13 cellular contexts compared by ENCODE assay signal in the genomic region with DNA sequence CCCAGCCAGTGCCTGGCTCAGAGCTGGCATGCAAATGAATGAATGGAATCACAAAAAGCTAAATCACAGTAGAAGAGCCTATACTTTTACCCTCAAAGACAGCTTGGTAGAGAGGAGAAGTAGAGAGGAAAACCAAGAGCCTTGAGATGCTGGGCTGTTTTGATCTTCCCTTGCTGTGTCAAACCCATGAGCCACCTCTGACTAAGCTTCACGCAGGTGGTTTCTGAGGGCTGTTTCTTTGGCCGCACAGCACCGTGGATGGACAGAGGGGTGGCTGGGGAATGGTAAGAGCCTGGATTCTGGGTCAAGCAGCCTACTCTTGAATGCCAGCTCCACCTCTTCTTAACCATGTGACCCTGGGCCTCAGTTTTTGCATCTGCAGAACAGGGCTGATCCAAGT. TPM values are rescaled to one million over a fixed set of nuclear protein-coding genes. Genes with fewer than 3 reads are reported as not detected.
A peak's percentile ranks its signal among the peaks of the same experiment; 100 is the strongest.
DNase-seq lines count a peak whose midpoint lies in the region; ATAC-seq and TF ChIP-seq lines count a peak whose summit lies in the region.
"Had no signal": no experiment of that assay in that cellular context is flagged by ENCODE, and none has a peak within 500 bp of the region (broad histone marks: within the 10 kb centered on the region; RNA-seq: fewer than 3 reads in every experiment).

No MANE protein-coding gene starts in this region.

- no peaks in the 10 kb centered on the region for H3K36me3 ChIP-seq in muscle layer of colon (ENCODE audit: insufficient read depth, low read length)
- H3K36me3 ChIP-seq: esophagus squamous epithelium, prostate gland had no signal

- ATAC-seq in activated T-cell treated with anti-CD3 and anti-CD28 coated beads, Interleukin-2, amount 50 U/mL, for 72 hours (replicated peaks in 1 of 2), result peak; percentile 34 to 39
- ATAC-seq in HG02885 (IDR thresholded peaks at IDR 0.05; ENCODE audit: poor library complexity, unreplicated experiment), result no peak
- no peak for ATAC-seq in HG03442 (IDR thresholded peaks at IDR 0.05; ENCODE audit: unreplicated experiment)
- no peak for ATAC-seq in GM21381 (IDR thresholded peaks at IDR 0.05; ENCODE audit: unreplicated experiment)

- DNase-seq in activated T-cell treated with anti-CD3 and anti-CD28 coated beads, Interleukin-2, amount 50 U/mL, for 72 hours, result peak; percentile 78 to 79
- no peak for DNase-seq in hippocampal formation (lab: John Stamatoyannopoulos, UW)
- DNase-seq: esophagus squamous epithelium, mesendoderm, PC-9 had no signal

- no peaks in the 10 kb centered on the region for H3K9me3 Mint-ChIP-seq in IgD-negative memory B cell
- H3K9me3 Mint-ChIP-seq in activated T-cell treated with anti-CD3 and anti-CD28 coated beads, Interleukin-2, amount 50 U/mL, for 72 hours, result peaks cover under 1% of the 10 kb centered on the region in 2 donors

- H3K27me3 ChIP-seq in muscle layer of colon (ENCODE audit: control insufficient read depth in 1 of 2, insufficient read depth in 2 of 2, low read length in 2 of 2), result no peaks in the 10 kb centered on the region

- peak overlapping the region in 3 of 4 donors; percentile 52 to 79 (median 78) for H3K4me3 Mint-ChIP-seq in IgD-negative memory B cell
- peak overlapping the region; percentile 79 to 84 for H3K4me3 Mint-ChIP-seq in activated T-cell treated with anti-CD3 and anti-CD28 coated beads, Interleukin-2, amount 50 U/mL, for 72 hours

- H3K4me1 ChIP-seq in muscle layer of colon (ENCODE audit: insufficient read depth, low read length), result peaks cover 58% of the 10 kb centered on the region

- H3K27me3 Mint-ChIP-seq in IgD-negative memory B cell, result peaks cover 6% of the 10 kb centered on the region
- no peaks in the 10 kb centered on the region for H3K27me3 Mint-ChIP-seq in activated T-cell treated with anti-CD3 and anti-CD28 coated beads, Interleukin-2, amount 50 U/mL, for 72 hours (ENCODE audit: low read depth)

- H3K4me3 ChIP-seq in muscle layer of colon (ENCODE audit: low read depth in 1 of 2, low read length in 2 of 2), result no peak overlapping the region
- H3K4me3 ChIP-seq: esophagus squamous epithelium, PC-9, prostate gland had no signal

- peak overlapping the region; percentile 23 to 100 (median 80) for H3K27ac Mint-ChIP-seq in IgD-negative memory B cell
- H3K27ac Mint-ChIP-seq in activated T-cell treated with anti-CD3 and anti-CD28 coated beads, Interleukin-2, amount 50 U/mL, for 72 hours, result peak overlapping the region; percentile 66

- no peak for TF ChIP-seq CTCF in C4-2B (conservative IDR thresholded peaks at IDR 0.05)

- H3K9ac ChIP-seq in muscle layer of colon (ENCODE audit: low read length), result no peak overlapping the region

- peaks cover 52 to 62% (median 59%) of the 10 kb centered on the region in 3 donors for H3K4me1 Mint-ChIP-seq in IgD-negative memory B cell
- H3K4me1 Mint-ChIP-seq in activated T-cell treated with anti-CD3 and anti-CD28 coated beads, Interleukin-2, amount 50 U/mL, for 72 hours (ENCODE audit: low read depth), result peaks cover 79% of the 10 kb centered on the region

- H3K36me3 Mint-ChIP-seq in IgD-negative memory B cell, result peaks cover 1% of the 10 kb centered on the region
- peaks cover 0 to 2% of the 10 kb centered on the region in 2 donors for H3K36me3 Mint-ChIP-seq in activated T-cell treated with anti-CD3 and anti-CD28 coated beads, Interleukin-2, amount 50 U/mL, for 72 hours (ENCODE audit: insufficient read depth in 2 of 2)

- no peaks in the 10 kb centered on the region for H3K9me3 ChIP-seq in muscle layer of colon (ENCODE audit: low read length)
- H3K9me3 ChIP-seq: esophagus squamous epithelium, prostate gland had no signal

- H3K27ac ChIP-seq in C4-2B (peak overlapping the region; percentile 38), muscle layer of colon (ENCODE audit: low read depth, low read length) (peak overlapping the region; percentile 59)
- H3K27ac ChIP-seq: PC-9, prostate gland had no signal

RNA-seq across cellular contexts. Expression of a gene that starts 18.6 kb away (rescaled TPM):
- 11.6 TPM for polyA plus RNA-seq in IgD-negative memory B cell
- total RNA-seq in activated T-cell treated with anti-CD3 and anti-CD28 coated beads, Interleukin-2, amount 50 U/mL, for 72 hours, result 10 to 100 TPM; 53.1 to 55.5 TPM
- total RNA-seq: LHCN-M2 had no signal

Comparison
In these comparisons a context has a peak if more than half of its experiments do, and no peak if none do; other contexts are left out.
1. ATAC-seq: peak in activated T-cell treated with anti-CD3 and anti-CD28 coated beads, Interleukin-2, amount 50 U/mL, for 72 hours (2 of 2); none in HG02885 (single experiment), HG03442 (single experiment) and GM21381 (single experiment).
2. DNase-seq: peak in activated T-cell treated with anti-CD3 and anti-CD28 coated beads, Interleukin-2, amount 50 U/mL, for 72 hours (2 of 2); none in hippocampal formation (0 of 2).